In the genomic region with DNA sequence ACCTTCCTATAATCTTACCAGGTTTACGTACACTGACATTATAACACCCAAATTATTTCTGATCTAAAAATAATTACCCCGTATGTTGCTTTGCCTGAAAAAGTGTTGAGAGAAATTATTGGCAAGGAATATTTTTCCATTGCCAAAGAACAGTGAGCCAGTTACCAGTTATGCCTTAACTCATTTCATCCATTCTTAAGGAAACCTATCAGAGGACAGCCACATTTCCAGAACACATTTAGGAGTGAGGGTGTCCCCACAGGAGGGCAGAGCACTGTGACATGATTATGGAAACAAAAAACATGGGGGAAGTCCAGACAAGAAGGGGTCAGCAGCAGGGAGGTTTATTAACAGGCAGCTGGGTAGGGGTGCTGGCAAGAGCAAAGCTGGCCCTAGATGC, we compare ENCODE assay signal across 22 cellular contexts. TPM values are rescaled to one million over a fixed set of nuclear protein-coding genes. Genes with fewer than 3 reads are reported as not detected.
"Had no signal": no experiment of that assay in that cellular context is flagged by ENCODE, and none has a peak within 500 bp of the region (broad histone marks: within the 10 kb centered on the region; RNA-seq: fewer than 3 reads in every experiment).

No MANE protein-coding gene starts in this region.

- H3K27ac ChIP-seq: brain microvascular endothelial cell, cardiac muscle cell, colonic mucosa had no signal

- H3K4me3 ChIP-seq: cardiac muscle cell, colonic mucosa had no signal

- H3K9me3 ChIP-seq: colonic mucosa had no signal

- H3K27me3 ChIP-seq: brain microvascular endothelial cell, cardiac muscle cell, colonic mucosa had no signal

- ATAC-seq: activated T-cell treated with anti-CD3 and anti-CD28 coated beads, Interleukin-2, amount 50 U/mL, for 72 hours; PC-3 had no signal

- DNase-seq: activated B cell treated with CpG ODN at 0.5 μM for 24 hours; activated CD4-positive, alpha-beta memory T cell treated with anti-CD3 and anti-CD28 coated beads for 36 hours; activated CD4-positive, alpha-beta T cell treated with anti-CD3 and anti-CD28 coated beads, Interleukin-2, amount 10 ng/mL, durations not matched to agents 7 days and 5 days; activated gamma-delta T cell treated with Interleukin-2 at 50 U/mL for 16 hours; activated naive CD4-positive, alpha-beta T cell treated with anti-CD3 and anti-CD28 coated beads, Interleukin-2, amount 10 ng/mL, durations not matched to agents 7 days and 5 days; activated naive CD8-positive, alpha-beta T cell treated with anti-CD3 and anti-CD28 coated beads for 36 hours; activated T-cell treated with anti-CD3 and anti-CD28 coated beads, Interleukin-2, amount 50 U/mL, for 72 hours; brain microvascular endothelial cell; colonic mucosa; MM.1S; NCI-H1105; NCI-H1436; NCI-H187 treated with DMSO at 0.1 percent for 48 hours; NCI-H2081 treated with DMSO at 0.1 percent for 48 hours; NCI-H2227 treated with DMSO at 0.1 percent for 48 hours; NCI-H510A; NCI-H526 treated with DMSO at 0.1 percent for 48 hours; PC-3; SHP77 treated with DMSO at 0.1 percent for 48 hours had no signal

- H3K4me1 ChIP-seq: colonic mucosa had no signal

- H3K36me3 ChIP-seq: brain microvascular endothelial cell, cardiac muscle cell, colonic mucosa had no signal

RNA-seq across cellular contexts. Expression of a gene that starts 52.2 kb away (rescaled TPM):
- total RNA-seq: activated B cell treated with CpG ODN at 0.5 μM for 24 hours; activated CD4-positive, alpha-beta memory T cell treated with anti-CD3 and anti-CD28 coated beads for 36 hours; activated CD4-positive, alpha-beta T cell treated with anti-CD3 and anti-CD28 coated beads, Interleukin-2, amount 10 ng/mL, durations not matched to agents 7 days and 5 days; activated CD8-positive, alpha-beta memory T cell treated with anti-CD3 and anti-CD28 coated beads for 36 hours; activated naive CD8-positive, alpha-beta T cell treated with anti-CD3 and anti-CD28 coated beads for 36 hours; activated T-cell treated with anti-CD3 and anti-CD28 coated beads, Interleukin-2, amount 50 U/mL, for 72 hours; activated T-helper 2 cell treated with anti-CD3 and anti-CD28 coated beads, Interferon-gamma antibody, Interleukin-2, Interleukin-4, amounts not matched to agents 10 μg/mL and 5 μg/mL and 100 μg/mL, durations not matched to agents 14 hours and 24 hours and 36 hours had no signal
- polyA plus RNA-seq: cardiac muscle cell had no signal
